ENCODE assay signal across 1 cellular context in the genomic region with DNA sequence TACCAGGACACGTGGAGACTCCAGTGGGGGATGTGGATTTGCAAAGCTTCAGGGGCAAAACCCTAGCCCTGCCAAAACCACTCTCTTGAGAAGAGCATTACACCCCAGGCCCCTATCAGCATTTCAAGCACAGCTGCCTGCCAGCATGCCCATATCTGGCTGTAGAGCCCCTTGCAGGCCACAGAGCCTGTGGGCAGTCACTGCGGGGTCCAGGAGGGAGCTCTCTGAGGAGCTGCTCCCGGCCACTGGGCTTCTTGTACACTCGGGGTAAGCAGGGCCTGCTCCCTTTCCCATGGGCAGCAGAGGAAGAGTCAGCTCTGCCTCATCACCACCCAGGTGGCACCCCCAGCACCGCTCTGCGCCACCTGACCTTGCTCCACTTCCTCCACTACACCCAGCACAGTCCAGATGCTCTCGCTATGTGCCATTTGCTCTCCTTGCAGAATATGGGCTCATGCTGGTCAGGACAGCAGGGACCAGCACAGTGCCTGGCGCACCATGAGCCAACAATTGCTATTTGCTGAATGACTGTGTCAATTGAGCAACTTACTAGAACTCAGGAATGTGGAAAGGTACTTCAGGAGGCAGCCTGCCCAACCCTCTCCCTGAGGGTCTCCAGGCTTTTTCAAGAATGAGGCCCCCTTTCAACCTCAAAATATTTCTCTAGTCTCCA.
TF ChIP-seq lines count a peak whose summit lies in the region.

No MANE protein-coding gene starts in this region.

TF ChIP-seq in GM12878, 131 proteins besides CTCF, POLR2A, EP300 and RAD21:
- TF ChIP-seq SMAD5 (IDR thresholded peaks at IDR 0.05; ENCODE audit: low read depth): no peak
- no peak for TF ChIP-seq ZNF384 (IDR thresholded peaks at IDR 0.05; ENCODE audit: borderline replicate concordance, low read depth, low read length)
- TF ChIP-seq SP1 (IDR thresholded peaks at IDR 0.05; ENCODE audit: low read depth, low read length): no peak
